Comparison of ENCODE assay signal across 27 cellular contexts in genomic region chr11:91596111-91596510, GRCh38.
"Had no signal": no experiment of that assay in that cellular context is flagged by ENCODE, and none has a peak within 500 bp of the region (broad histone marks: within the 10 kb centered on the region; RNA-seq: fewer than 3 reads in every experiment).

No MANE protein-coding gene starts in this region.

- H3K4me1 ChIP-seq: stomach, suprapubic skin, testis, thyroid gland, tibial artery, tibial nerve, transverse colon, upper lobe of left lung, upper lobe of right lung, uterus, vagina had no signal

- H3K27ac ChIP-seq: stomach, suprapubic skin, testis, thoracic aorta, thyroid gland, tibial artery, tibial nerve, transverse colon, upper lobe of left lung, upper lobe of right lung, uterus, vagina had no signal

- H3K27me3 ChIP-seq: stomach, suprapubic skin, testis, thyroid gland, tibial artery, tibial nerve, transverse colon, upper lobe of left lung, upper lobe of right lung, uterus, vagina had no signal

- H3K4me3 ChIP-seq: stomach, suprapubic skin, testis, thoracic aorta, thyroid gland, tibial artery, tibial nerve, transverse colon, upper lobe of left lung, upper lobe of right lung, uterus, vagina had no signal

- H3K36me3 ChIP-seq: stomach, suprapubic skin, thoracic aorta, thyroid gland, tibial artery, tibial nerve, transverse colon, upper lobe of left lung, upper lobe of right lung, uterus, vagina had no signal

- FAIRE-seq: urothelium cell line had no signal

- H3K9me3 ChIP-seq: testis, thyroid gland, upper lobe of right lung, uterus, vagina had no signal

- DNase-seq: stimulated activated CD4-positive, alpha-beta T cell treated with anti-CD3 and anti-CD28 coated beads, Interleukin-2, amount 100 ng/mL, for 48 hours; stimulated activated CD4-positive, alpha-beta T cell treated with anti-CD3 and anti-CD28 coated beads, Interleukin-4, amount 100 ng/mL, for 1 hour; stimulated activated CD4-positive, alpha-beta T cell treated with anti-CD3 and anti-CD28 coated beads, Interleukin-4, amount 100 ng/mL, for 24 hours; stimulated activated CD4-positive, alpha-beta T cell treated with anti-CD3 and anti-CD28 coated beads, Interleukin-4, amount 100 ng/mL, for 4 hours; stimulated activated CD8-positive, alpha-beta memory T cell treated with anti-CD3 and anti-CD28 coated beads, Interleukin-4, amount 100 ng/mL, for 48 hours; stimulated activated naive B cell treated with anti-CD40 and anti-IgM and Interleukin-4, amounts not matched to agents 10 μg/mL and 1 μg/mL and 100 μg/mL, for 72 hours; stimulated activated naive CD4-positive, alpha-beta T cell; stimulated activated naive CD4-positive, alpha-beta T cell treated with Interleukin-2 at 50 U/mL for 16 hours; stimulated activated naive CD8-positive, alpha-beta T cell treated with anti-CD3 and anti-CD28 coated beads, Interleukin-15, amount 100 ng/mL, for 72 hours; stimulated activated naive CD8-positive, alpha-beta T cell treated with anti-CD3 and anti-CD28 coated beads, Interleukin-15, Interleukin-2, amounts not matched to agents 100 U/mL and 50 U/mL, for 24 hours; stomach; substantia nigra; testis; thyroid gland; tibial artery; transverse colon; trophoblast cell; upper lobe of left lung; upper lobe of right lung; uterus had no signal

- ATAC-seq: stimulated activated effector memory CD8-positive, alpha-beta T cell treated with anti-CD3 and anti-CD28 coated beads, Interleukin-12 subunit alpha, Interleukin-12 subunit beta, amount 100 ng/mL, for 72 hours; stimulated activated memory B cell treated with anti-CD40 and anti-IgM and Interleukin-4, amounts not matched to agents 10 μg/mL and 1 μg/mL and 100 μg/mL, for 72 hours; stimulated activated naive B cell treated with anti-CD40 and anti-IgM and Interleukin-4, amounts not matched to agents 10 μg/mL and 1 μg/mL and 100 μg/mL, for 72 hours; stimulated activated naive CD8-positive, alpha-beta T cell treated with anti-CD3 and anti-CD28 coated beads, Interleukin-15, amount 100 ng/mL, for 72 hours; stimulated activated naive CD8-positive, alpha-beta T cell treated with anti-CD3 and anti-CD28 coated beads, Interleukin-15, Interleukin-2, amounts not matched to agents 100 U/mL and 50 U/mL, for 24 hours; upper lobe of right lung had no signal
